In the genomic region with DNA sequence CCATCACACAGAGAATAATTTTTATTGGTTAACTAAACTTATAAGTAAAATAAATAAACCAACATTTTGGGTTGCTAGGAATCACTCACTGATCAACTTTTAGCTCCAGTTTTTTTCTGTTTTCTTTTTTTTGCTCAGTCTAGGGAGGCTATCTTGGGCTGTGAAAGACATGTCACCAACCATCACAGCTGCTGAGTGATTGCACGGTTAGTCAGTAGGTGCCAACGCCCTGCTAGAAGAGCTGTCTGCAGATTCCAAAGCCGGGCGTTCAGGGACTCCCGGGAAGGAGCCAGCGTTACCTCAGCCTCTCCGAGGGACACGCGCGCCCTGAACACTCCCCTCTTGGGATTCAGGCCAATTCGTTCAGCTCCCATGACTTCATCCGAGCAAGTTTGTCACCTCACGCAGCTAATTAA, we compare ENCODE assay signal across 8 cellular contexts. TPM values are rescaled to one million over a fixed set of nuclear protein-coding genes. Genes with fewer than 3 reads are reported as not detected.
A peak's percentile ranks its signal among the peaks of the same experiment; 100 is the strongest.
DNase-seq lines count a peak whose midpoint lies in the region; ATAC-seq and TF ChIP-seq lines count a peak whose summit lies in the region.

No MANE protein-coding gene starts in this region.

- H3K36me3 ChIP-seq in right lobe of liver: no peaks in the 10 kb centered on the region
- no peaks in the 10 kb centered on the region for H3K36me3 ChIP-seq in thymus (ENCODE audit: control insufficient read depth, insufficient read depth)

- CTCF ChIA-PET in RWPE1 (lab: Yijun Ruan, JAX): interaction anchor here (0.7 kb wide), 1 partner anchor 35 kb away, joined by 6 read pairs; no protein-coding TSS in a partner anchor

- H3K27ac ChIP-seq in RWPE1 (peak overlapping the region; percentile 97), cingulate gyrus (ENCODE audit: low read depth, low read length) (peak overlapping the region; percentile 99), right lobe of liver (peak overlapping the region; percentile 98 to 100 (median 98)), thymus (ENCODE audit: low read depth) (peak overlapping the region; percentile 93)

- H3K4me3 ChIP-seq in right lobe of liver (peak overlapping the region; percentile 70 to 88 (median 79)), thymus (ENCODE audit: low read length) (peak overlapping the region; percentile 60)

- H3K4me1 ChIP-seq in right lobe of liver (peaks cover 0 to 28% (median 12%) of the 10 kb centered on the region in 4 donors), thymus (ENCODE audit: control insufficient read depth, insufficient read depth, low read length) (peaks cover 16% of the 10 kb centered on the region)

- POLR2A ChIA-PET in RWPE1 (lab: Yijun Ruan, JAX; ENCODE audit: low non-redundant PET): interaction anchor here (0.6 kb wide), 1 partner anchor 184 kb away, joined by 5 read pairs; no protein-coding TSS in a partner anchor

- DNase-seq in COR-L47 (lab: John Stamatoyannopoulos, UW): peak; percentile 41
- DNase-seq in RWPE1 (ENCODE audit: low spot score): peak; percentile 79
- DNase-seq in right lobe of liver: peak; percentile 65 to 74 (median 72)
- no peak for DNase-seq in RPMI8226

- TF ChIP-seq CTCF in RWPE1 (conservative IDR thresholded peaks at IDR 0.05; ENCODE audit: low read depth) (no peak), right lobe of liver (IDR thresholded peaks at IDR 0.05) (no peak)

- intact Hi-C loops in right lobe of liver (cut with DNase I): no loop called here

- no peak for TF ChIP-seq POLR2A in right lobe of liver (IDR thresholded peaks at IDR 0.05)

- ATAC-seq in GM19324 (IDR thresholded peaks at IDR 0.05; ENCODE audit: low FRiP score, unreplicated experiment) (peak; percentile 27), HG03196 (IDR thresholded peaks at IDR 0.05; ENCODE audit: unreplicated experiment) (peak; percentile 7), right lobe of liver (peak; percentile 76 to 80 (median 78))

- under 1% methylated on average over 12 of the region's 13 CpGs for WGBS in right lobe of liver (ENCODE audit: insufficient coverage, low coverage, low lambda C conversion rate, missing lambda C conversion rate)
- under 1% methylated on average over 13 of the region's 13 CpGs for WGBS in thymus

- H3K27me3 ChIP-seq in right lobe of liver: no peaks in the 10 kb centered on the region
- H3K27me3 ChIP-seq in thymus (ENCODE audit: control insufficient read depth, insufficient read depth): no peaks in the 10 kb centered on the region

- no peaks in the 10 kb centered on the region for H3K9me3 ChIP-seq in right lobe of liver
- no peaks in the 10 kb centered on the region for H3K9me3 ChIP-seq in thymus (ENCODE audit: control insufficient read depth)

RNA-seq across cellular contexts. Expression of a gene that starts 0.6 kb away (rescaled TPM):
- 10 to 100 TPM in 2 of 6 experiments, 1 to 10 TPM in 4; 7.9 to 13.4 (median 8.2) TPM for total RNA-seq in right lobe of liver
- 19.8 TPM for polyA plus RNA-seq in thymus

RNA-seq across cellular contexts. Expression of a gene that starts 26.2 kb away (rescaled TPM):
- total RNA-seq in right lobe of liver: 1 to 10 TPM in 5 of 6 experiments, under 1 TPM in 1; 0.79 to 6.4 (median 1.7) TPM
- 11.6 TPM for polyA plus RNA-seq in thymus

Comparison
In these comparisons a context has a peak if more than half of its experiments do, and no peak if none do; other contexts are left out.
1. ATAC-seq: peak in every context shown above with its lines; median percentile 78 in right lobe of liver; 27 in GM19324; 7 in HG03196.